In the genomic region with DNA sequence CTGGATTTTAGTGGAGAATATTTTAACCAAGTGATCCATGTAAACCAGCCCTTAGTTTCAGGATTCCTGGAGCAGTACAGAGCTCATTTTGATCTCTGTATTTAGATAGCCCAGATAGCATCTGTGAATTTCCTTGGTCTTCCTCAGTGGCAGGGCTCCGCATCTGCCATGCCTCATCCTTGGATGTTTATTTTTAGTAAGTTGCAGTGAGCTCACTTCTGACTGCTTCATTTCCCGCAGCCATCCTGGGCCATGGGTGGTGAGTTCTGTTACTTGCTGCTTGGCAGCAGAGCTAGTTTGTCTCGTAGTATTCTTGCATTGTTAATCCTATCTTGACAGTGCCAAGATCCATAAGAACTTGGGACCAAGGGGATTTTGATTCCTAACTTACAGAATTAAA, we compare ENCODE assay signal across 12 cellular contexts. TPM values are rescaled to one million over a fixed set of nuclear protein-coding genes. Genes with fewer than 3 reads are reported as not detected.
DNase-seq lines count a peak whose midpoint lies in the region; ATAC-seq and TF ChIP-seq lines count a peak whose summit lies in the region.
"Had no signal": no experiment of that assay in that cellular context is flagged by ENCODE, and none has a peak within 500 bp of the region (broad histone marks: within the 10 kb centered on the region; RNA-seq: fewer than 3 reads in every experiment).

No MANE protein-coding gene starts in this region.

- H3K27ac Mint-ChIP-seq in nephron, result peak overlapping the region in 2 of 3 experiments; percentile 85 to 86

- no peak overlapping the region for H3K23ac ChIP-seq in IMR-90 (ENCODE audit: low read depth, low read length)

- ATAC-seq in IMR-90 (ENCODE audit: low read depth), result peak; percentile 92

- dilution Hi-C loops in IMR-90 (cut with HindIII; ENCODE audit: low sequenced_read_pairs, unreplicated experiment), result no loop called here

- H3K36me3 ChIP-seq in IMR-90 (ENCODE audit: control insufficient read depth, insufficient read depth, low read length) (peaks cover 36% of the 10 kb centered on the region), esophagus muscularis mucosa (peaks cover 19 to 80% (median 48%) of the 10 kb centered on the region in 4 donors)

- no peak overlapping the region for H3K18ac ChIP-seq in IMR-90 (ENCODE audit: low read depth, low read length)

- DNase-seq in AG04449 (ENCODE audit: low read depth, low spot score) (peak; percentile 57), IMR-90 (peak; percentile 91), esophagus muscularis mucosa (ENCODE audit: extremely low spot score) (no peak), COLO829 (ENCODE audit: low spot score) (no peak), NCI-H748 treated with DMSO at 0.1 percent for 48 hours (lab: John Stamatoyannopoulos, UW) (no peak), medulla oblongata (ENCODE audit: extremely low spot score) (no peak), DMS53 treated with DMSO at 0.1 percent for 48 hours (lab: John Stamatoyannopoulos, UW; ENCODE audit: unreplicated experiment) (no peak)
- DNase-seq: Calu3, NCI-H2029, pancreas, T-helper 1 cell had no signal

- H3K27ac ChIP-seq in IMR-90 (ENCODE audit: insufficient read depth, low read length) (no peak overlapping the region), esophagus muscularis mucosa (replicated peaks in 1 of 4) (peak overlapping the region; percentile 76 to 83 (median 82))
- H3K27ac ChIP-seq: pancreas had no signal

- H2BK15ac ChIP-seq in IMR-90 (ENCODE audit: low read depth, low read length), result no peak overlapping the region

- no peaks in the 10 kb centered on the region for H3K9me3 ChIP-seq in IMR-90 (ENCODE audit: control insufficient read depth, insufficient read depth, low read length)
- no peaks in the 10 kb centered on the region for H3K9me3 ChIP-seq in esophagus muscularis mucosa
- H3K9me3 ChIP-seq: pancreas had no signal

- H3K27me3 Mint-ChIP-seq in nephron (ENCODE audit: low read depth), result no peaks in the 10 kb centered on the region

- H2BK20ac ChIP-seq in IMR-90 (ENCODE audit: low read depth, low read length), result no peak overlapping the region

- no peak for TF ChIP-seq RAD21 in IMR-90 (IDR thresholded peaks at IDR 0.05; ENCODE audit: low read length)

- H4K8ac ChIP-seq in IMR-90 (ENCODE audit: low read depth in 2 of 2, low read length in 2 of 2), result no peak overlapping the region

- H2AK9ac ChIP-seq in IMR-90 (replicated peaks; ENCODE audit: low read depth, low read length, poor library complexity), result no peak overlapping the region

- peak overlapping the region; percentile 51 for H2BK5ac ChIP-seq in IMR-90 (ENCODE audit: low read depth, low read length, poor library complexity, severe bottlenecking)

- WGBS in IMR-90 (ENCODE audit: extremely low coverage in 2 of 2, insufficient read length in 1 of 2), 2 experiments, result no CpG with 5 or more reads among the region's 3 CpGs
- 7% methylated on average over 3 of the region's 3 CpGs for WGBS in esophagus muscularis mucosa

- in situ Hi-C loops in IMR-90 (cut with MboI; ENCODE audit: low sequenced_read_pairs), result no loop called here

- H3K79me1 ChIP-seq in IMR-90 (ENCODE audit: low read depth in 1 of 2, low read length in 2 of 2), result peaks cover 28 to 73% of the 10 kb centered on the region in 2 experiments

- no peak overlapping the region for H2BK120ac ChIP-seq in IMR-90 (ENCODE audit: low read depth, low read length)

- H3K27me3 ChIP-seq in IMR-90 (ENCODE audit: control insufficient read depth, insufficient read depth, low read length) (no peaks in the 10 kb centered on the region), esophagus muscularis mucosa (no peaks in the 10 kb centered on the region)
- H3K27me3 ChIP-seq: pancreas had no signal

- no TSS peak for BruUV-seq in IMR-90 (replicated peaks; lab: Mats Ljungman, UMichigan)

- intact Hi-C loops in IMR-90 (cut with micrococcal nuclease) (loop anchor here (1.0 kb wide), 1 partner anchor 34 kb away; the partner anchor contains the start of gene IST1), esophagus muscularis mucosa (cut with DNase I) (loop anchor here (5.0 kb wide), 1 partner anchor 37 kb away; no protein-coding TSS in a partner anchor)

- H3K36me3 Mint-ChIP-seq in nephron (ENCODE audit: low read depth), result peaks cover 66% of the 10 kb centered on the region

- H4K20me1 ChIP-seq in IMR-90 (ENCODE audit: insufficient read depth, low read length), result peaks cover 73% of the 10 kb centered on the region

- H4K5ac ChIP-seq in IMR-90 (ENCODE audit: low read depth, low read length), result no peak overlapping the region

- peak overlapping the region in 2 of 3 experiments; percentile 33 to 48 for H3K4me3 Mint-ChIP-seq in nephron

- no peak overlapping the region for H3K56ac ChIP-seq in IMR-90 (ENCODE audit: extremely low read depth, insufficient read depth, low read length)

- H3K9ac ChIP-seq in IMR-90 (ENCODE audit: low read depth, low read length), result no peak overlapping the region

- H3K4me1 ChIP-seq in IMR-90 (ENCODE audit: control insufficient read depth, insufficient read depth, low read length) (peaks cover 23% of the 10 kb centered on the region), esophagus muscularis mucosa (peaks cover 59 to 81% (median 64%) of the 10 kb centered on the region in 4 donors)

- POLR2A ChIA-PET in AG04449 (lab: Yijun Ruan, JAX), result interaction anchor here (0.9 to 1.3 kb wide), 3 partner anchors 29 to 34 kb away, joined by 3 to 6 read pairs (median 5); partner anchors contain the start of gene IST1
- POLR2A ChIA-PET in IMR-90 (lab: Charles Lee; ENCODE audit: unreplicated experiment), result no interaction called here

- H4K91ac ChIP-seq in IMR-90 (ENCODE audit: insufficient read depth, low read depth, low read length), result no peak overlapping the region

- no peak overlapping the region for H3K4me2 ChIP-seq in IMR-90 (ENCODE audit: low read depth, low read length)

- TF ChIP-seq EP300 in esophagus muscularis mucosa (IDR thresholded peaks at IDR 0.05), result no peak

- H3K9me1 ChIP-seq in IMR-90 (ENCODE audit: insufficient read depth, low read length), result peaks cover 18% of the 10 kb centered on the region; the same call in 1 of the 2 replicates

- no peak overlapping the region for H3K14ac ChIP-seq in IMR-90 (replicated peaks; ENCODE audit: low read depth, low read length)

- TF ChIP-seq POLR2A in IMR-90 (IDR thresholded peaks at IDR 0.05; ENCODE audit: low read depth, low read length) (no peak; the same call in 1 of the 2 replicates), esophagus muscularis mucosa (IDR thresholded peaks at IDR 0.05; ENCODE audit: low read depth) (no peak)

- H3K4ac ChIP-seq in IMR-90 (ENCODE audit: low read depth, low read length), result no peak overlapping the region

- H3K4me3 ChIP-seq in AG04449 (ENCODE audit: low read depth, low read length) (no peak overlapping the region), IMR-90 (ENCODE audit: insufficient read depth, low read depth, low read length) (no peak overlapping the region), esophagus muscularis mucosa (no peak overlapping the region)
- H3K4me3 ChIP-seq: pancreas had no signal

- H2AFZ ChIP-seq in IMR-90 (replicated peaks; ENCODE audit: low read length, poor library complexity), result no peak overlapping the region

- CTCF ChIA-PET in AG04449 (lab: Yijun Ruan, JAX), result interaction anchor here (0.6 to 2.3 kb wide), 4 partner anchors 13 to 46 kb away, joined by 3 to 10 read pairs (median 6); partner anchors contain the start of gene ZNF821
- CTCF ChIA-PET in IMR-90 (lab: Yijun Ruan, JAX), result interaction anchor here (0.7 to 1.0 kb wide), 5 partner anchors 21 to 47 kb away, joined by 3 to 4 read pairs (median 3); partner anchors contain the start of gene ZNF821

- H3K9me3 Mint-ChIP-seq in nephron, result no peaks in the 10 kb centered on the region

- H3K4me1 Mint-ChIP-seq in nephron, result peaks cover 46% of the 10 kb centered on the region

- no peak for TF ChIP-seq CTCF in AG04449 (IDR thresholded peaks at IDR 0.05; ENCODE audit: insufficient read depth, low read length, missing control alignments)
- no peak for TF ChIP-seq CTCF in IMR-90 (conservative IDR thresholded peaks at IDR 0.05; ENCODE audit: low read depth, low read length)
- no peak for TF ChIP-seq CTCF in esophagus muscularis mucosa (IDR thresholded peaks at IDR 0.05)
- no peak for TF ChIP-seq CTCF in nephron (IDR thresholded peaks at IDR 0.05; ENCODE audit: unreplicated experiment in 3 of 3)

- H2AK5ac ChIP-seq in IMR-90 (ENCODE audit: low read depth, low read length), result no peak overlapping the region

TF ChIP-seq in IMR-90, 13 proteins besides CTCF, POLR2A, EP300 and RAD21:
- no peak for TF ChIP-seq MXI1 (IDR thresholded peaks at IDR 0.05; ENCODE audit: borderline replicate concordance, low read depth, low read length)
- TF ChIP-seq MAZ (IDR thresholded peaks at IDR 0.05; ENCODE audit: borderline replicate concordance, low read depth, low read length), result no peak
- TF ChIP-seq, protein P1, sequence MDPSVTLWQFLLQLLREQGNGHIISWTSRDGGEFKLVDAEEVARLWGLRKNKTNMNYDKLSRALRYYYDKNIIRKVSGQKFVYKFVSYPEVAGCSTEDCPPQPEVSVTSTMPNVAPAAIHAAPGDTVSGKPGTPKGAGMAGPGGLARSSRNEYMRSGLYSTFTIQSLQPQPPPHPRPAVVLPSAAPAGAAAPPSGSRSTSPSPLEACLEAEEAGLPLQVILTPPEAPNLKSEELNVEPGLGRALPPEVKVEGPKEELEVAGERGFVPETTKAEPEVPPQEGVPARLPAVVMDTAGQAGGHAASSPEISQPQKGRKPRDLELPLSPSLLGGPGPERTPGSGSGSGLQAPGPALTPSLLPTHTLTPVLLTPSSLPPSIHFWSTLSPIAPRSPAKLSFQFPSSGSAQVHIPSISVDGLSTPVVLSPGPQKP (IDR thresholded peaks at IDR 0.05; ENCODE audit: borderline replicate concordance, low read depth, low read length), result no peak
- TF ChIP-seq CHD1 (IDR thresholded peaks at IDR 0.05; ENCODE audit: low read depth, low read length), result no peak
- no peak for TF ChIP-seq CEBPB (IDR thresholded peaks at IDR 0.05; ENCODE audit: low read depth, low read length)
- TF ChIP-seq SMC3 (IDR thresholded peaks at IDR 0.05; ENCODE audit: low read depth, low read length), result no peak
- no peak for TF ChIP-seq NFE2L2 (IDR thresholded peaks at IDR 0.05; ENCODE audit: low read depth, low read length)
- TF ChIP-seq RCOR1 (IDR thresholded peaks at IDR 0.05; ENCODE audit: insufficient replicate concordance, low read length), result peak; percentile 8

RNA-seq across cellular contexts. Expression of gene IST1, which starts 33.7 kb away (rescaled TPM):
- total RNA-seq in IMR-90 (2012; rRNA removed) (175 and 186 TPM in 2 replicates), esophagus muscularis mucosa (100 to 1,000 TPM; 132 to 186 (median 166) TPM)
- 122 and 134 TPM in 2 replicates for polyA plus RNA-seq in IMR-90 (2012; rRNA removed)
- polyA plus RNA-seq in IMR-90 (2012; cell fraction: cytosol; rRNA removed), result 52.7 and 72.3 TPM in 2 replicates
- polyA plus RNA-seq in IMR-90 (2012; cell fraction: nucleus; rRNA removed; ENCODE audit: low replicate concordance), result 112 and 358 TPM in 2 replicates

RNA-seq across cellular contexts. Expression of gene ZNF821, which starts 45.1 kb away (rescaled TPM):
- total RNA-seq in IMR-90 (2012; rRNA removed), result 4.4 and 5.9 TPM in 2 replicates
- polyA plus RNA-seq in IMR-90 (2012; rRNA removed), result 5.8 and 6.0 TPM in 2 replicates
- polyA plus RNA-seq in IMR-90 (2012; cell fraction: cytosol; rRNA removed), result 6.9 and 8.2 TPM in 2 replicates
- 14.0 and 15.1 TPM in 2 replicates for polyA plus RNA-seq in IMR-90 (2012; cell fraction: nucleus; rRNA removed; ENCODE audit: low replicate concordance)
- 1 to 10 TPM; 2.1 to 6.5 (median 5.9) TPM for total RNA-seq in esophagus muscularis mucosa

Comparison
In these comparisons a context has a peak if more than half of its experiments do, and no peak if none do; other contexts are left out.
1. DNase-seq: peak in AG04449 (single experiment) and IMR-90 (single experiment); none in esophagus muscularis mucosa (single experiment), COLO829 (single experiment), NCI-H748 treated with DMSO at 0.1 percent for 48 hours (single experiment), medulla oblongata (single experiment) and DMS53 treated with DMSO at 0.1 percent for 48 hours (single experiment).